Comparison of ENCODE assay signal across 2 cellular contexts in the genomic region with DNA sequence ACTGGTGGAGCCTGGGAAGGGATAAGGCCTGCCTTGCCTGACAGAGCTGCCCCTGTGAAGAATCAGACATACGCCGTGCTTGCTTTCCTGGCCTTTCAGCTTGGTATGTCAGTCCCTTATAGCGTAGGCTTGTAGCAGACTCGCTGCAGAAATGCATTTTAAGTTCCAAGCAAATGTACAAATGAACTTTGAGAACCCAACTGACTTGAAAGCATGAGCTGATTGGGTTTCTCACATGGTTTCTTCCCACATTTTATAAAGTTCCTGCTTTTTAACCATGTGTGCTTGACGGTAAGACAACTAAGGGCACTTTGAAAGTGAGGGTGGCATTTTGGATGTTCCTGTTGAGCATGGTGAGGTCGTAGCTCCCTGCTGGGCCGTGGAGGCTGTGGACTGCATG.
TF ChIP-seq lines count a peak whose summit lies in the region.

No MANE protein-coding gene starts in this region.

TF ChIP-seq in GM12891, 5 proteins besides CTCF, POLR2A, EP300 and RAD21:
- TF ChIP-seq POLR2AphosphoS5 (IDR thresholded peaks at IDR 0.05; ENCODE audit: low read depth, low read length) (no peak), PAX5 (IDR thresholded peaks at IDR 0.05; ENCODE audit: insufficient read depth, low read length, severe bottlenecking) (no peak), TAF1 (IDR thresholded peaks at IDR 0.05; ENCODE audit: low read depth, low read length) (no peak), SPI1 (IDR thresholded peaks at IDR 0.05; ENCODE audit: low read depth, low read length) (no peak), POU2F2 (IDR thresholded peaks at IDR 0.05; ENCODE audit: low read depth, low read length) (no peak)

TF ChIP-seq in IMR-90, 13 proteins besides CTCF, POLR2A, EP300 and RAD21:
- TF ChIP-seq RCOR1 (IDR thresholded peaks at IDR 0.05; ENCODE audit: insufficient replicate concordance, low read length) = no peak
- no peak for TF ChIP-seq CHD1 (IDR thresholded peaks at IDR 0.05; ENCODE audit: low read depth, low read length)
- no peak for TF ChIP-seq RFX5 (IDR thresholded peaks at IDR 0.05; ENCODE audit: low read depth, low read length)
- TF ChIP-seq CEBPB (IDR thresholded peaks at IDR 0.05; ENCODE audit: low read depth, low read length) = no peak
- no peak for TF ChIP-seq FOS (IDR thresholded peaks at IDR 0.05; ENCODE audit: low read depth, low read length)
- TF ChIP-seq, protein P1, sequence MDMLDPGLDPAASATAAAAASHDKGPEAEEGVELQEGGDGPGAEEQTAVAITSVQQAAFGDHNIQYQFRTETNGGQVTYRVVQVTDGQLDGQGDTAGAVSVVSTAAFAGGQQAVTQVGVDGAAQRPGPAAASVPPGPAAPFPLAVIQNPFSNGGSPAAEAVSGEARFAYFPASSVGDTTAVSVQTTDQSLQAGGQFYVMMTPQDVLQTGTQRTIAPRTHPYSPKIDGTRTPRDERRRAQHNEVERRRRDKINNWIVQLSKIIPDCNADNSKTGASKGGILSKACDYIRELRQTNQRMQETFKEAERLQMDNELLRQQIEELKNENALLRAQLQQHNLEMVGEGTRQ (IDR thresholded peaks at IDR 0.05; ENCODE audit: low read depth, low read length) = no peak
- TF ChIP-seq NFE2L2 (IDR thresholded peaks at IDR 0.05; ENCODE audit: low read depth, low read length) = no peak
- TF ChIP-seq, protein P2, sequence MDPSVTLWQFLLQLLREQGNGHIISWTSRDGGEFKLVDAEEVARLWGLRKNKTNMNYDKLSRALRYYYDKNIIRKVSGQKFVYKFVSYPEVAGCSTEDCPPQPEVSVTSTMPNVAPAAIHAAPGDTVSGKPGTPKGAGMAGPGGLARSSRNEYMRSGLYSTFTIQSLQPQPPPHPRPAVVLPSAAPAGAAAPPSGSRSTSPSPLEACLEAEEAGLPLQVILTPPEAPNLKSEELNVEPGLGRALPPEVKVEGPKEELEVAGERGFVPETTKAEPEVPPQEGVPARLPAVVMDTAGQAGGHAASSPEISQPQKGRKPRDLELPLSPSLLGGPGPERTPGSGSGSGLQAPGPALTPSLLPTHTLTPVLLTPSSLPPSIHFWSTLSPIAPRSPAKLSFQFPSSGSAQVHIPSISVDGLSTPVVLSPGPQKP (IDR thresholded peaks at IDR 0.05; ENCODE audit: borderline replicate concordance, low read depth, low read length) = no peak
- TF ChIP-seq MAZ (IDR thresholded peaks at IDR 0.05; ENCODE audit: borderline replicate concordance, low read depth, low read length) = no peak
